9 cellular contexts compared by ENCODE assay signal in genomic region chr7:101602484-101603241, GRCh38. TPM values are rescaled to one million over a fixed set of nuclear protein-coding genes. Genes with fewer than 3 reads are reported as not detected.
DNase-seq lines count a peak whose midpoint lies in the region; ATAC-seq and TF ChIP-seq lines count a peak whose summit lies in the region.
"Had no signal": no experiment of that assay in that cellular context is flagged by ENCODE, and none has a peak within 500 bp of the region (broad histone marks: within the 10 kb centered on the region; RNA-seq: fewer than 3 reads in every experiment).

No MANE protein-coding gene starts in this region.

- peaks cover 0 to 8% of the 10 kb centered on the region in 2 donors for H3K4me1 ChIP-seq in right atrium auricular region

- intact Hi-C loops in sciatic nerve (cut with DNase I) = loop anchor here (5.0 kb wide), 1 partner anchor 670 kb away; no protein-coding TSS in a partner anchor

- no peak overlapping the region for H3K27ac Mint-ChIP-seq in T-helper 17 cell

- no peak overlapping the region for H3K27ac ChIP-seq in right atrium auricular region
- H3K27ac ChIP-seq: BLaER1 treated with 17β-estradiol and CSF1 and Interleukin-3, amounts not matched to agents 10 nM and 100 nM had no signal

- H3K36me3 Mint-ChIP-seq in T-helper 17 cell (ENCODE audit: low read depth) = no peaks in the 10 kb centered on the region

- H3K4me3 Mint-ChIP-seq in T-helper 17 cell = no peak overlapping the region

- H3K9me3 ChIP-seq in T-helper 17 cell (ENCODE audit: control insufficient read depth, low read length, poor library complexity, severe bottlenecking) = no peaks in the 10 kb centered on the region
- no peaks in the 10 kb centered on the region for H3K9me3 ChIP-seq in right atrium auricular region
- H3K9me3 ChIP-seq: BLaER1 treated with 17β-estradiol and CSF1 and Interleukin-3, amounts not matched to agents 10 nM and 100 nM had no signal

- H3K4me1 Mint-ChIP-seq in T-helper 17 cell = no peaks in the 10 kb centered on the region

- DNase-seq in NCI-H187 (lab: John Stamatoyannopoulos, UW) (peak; percentile 7 to 26), NCI-H187 treated with DMSO at 0.1 percent for 48 hours (lab: John Stamatoyannopoulos, UW) (no peak), NAMALWA (ENCODE audit: low spot score) (peak; percentile 91), T-helper 17 cell (peak; percentile 34 to 66 (median 46)), amniotic stem cell (lab: John Stamatoyannopoulos, UW) (peak; percentile 57), right atrium auricular region (ENCODE audit: low spot score) (peak; percentile 75), sciatic nerve (ENCODE audit: low spot score) (peak; percentile 90)

- H3K36me3 ChIP-seq in right atrium auricular region = no peaks in the 10 kb centered on the region
- H3K36me3 ChIP-seq: BLaER1 treated with 17β-estradiol and CSF1 and Interleukin-3, amounts not matched to agents 10 nM and 100 nM had no signal

- no peak overlapping the region for H3K4me3 ChIP-seq in right atrium auricular region
- H3K4me3 ChIP-seq: BLaER1 treated with 17β-estradiol and CSF1 and Interleukin-3, amounts not matched to agents 10 nM and 100 nM had no signal

- peak; percentile 58 to 91 for TF ChIP-seq CTCF in right atrium auricular region (IDR thresholded peaks at IDR 0.05)

- ATAC-seq in T-helper 17 cell = peak; percentile 81
- peak; percentile 91 for ATAC-seq in sciatic nerve
- no peak for ATAC-seq in GM18861 (IDR thresholded peaks at IDR 0.05; ENCODE audit: unreplicated experiment)

- no peaks in the 10 kb centered on the region for H3K27me3 ChIP-seq in right atrium auricular region
- H3K27me3 ChIP-seq: BLaER1 treated with 17β-estradiol and CSF1 and Interleukin-3, amounts not matched to agents 10 nM and 100 nM had no signal

- H3K27me3 Mint-ChIP-seq in T-helper 17 cell = peaks cover 6% of the 10 kb centered on the region

RNA-seq across cellular contexts. Expression of gene MYL10, which starts 26.4 kb away (rescaled TPM):
- not detected for total RNA-seq in T-helper 17 cell
- total RNA-seq in right atrium auricular region = not detected
- total RNA-seq in sciatic nerve = not detected
